22 cellular contexts compared by ENCODE assay signal in the genomic region with DNA sequence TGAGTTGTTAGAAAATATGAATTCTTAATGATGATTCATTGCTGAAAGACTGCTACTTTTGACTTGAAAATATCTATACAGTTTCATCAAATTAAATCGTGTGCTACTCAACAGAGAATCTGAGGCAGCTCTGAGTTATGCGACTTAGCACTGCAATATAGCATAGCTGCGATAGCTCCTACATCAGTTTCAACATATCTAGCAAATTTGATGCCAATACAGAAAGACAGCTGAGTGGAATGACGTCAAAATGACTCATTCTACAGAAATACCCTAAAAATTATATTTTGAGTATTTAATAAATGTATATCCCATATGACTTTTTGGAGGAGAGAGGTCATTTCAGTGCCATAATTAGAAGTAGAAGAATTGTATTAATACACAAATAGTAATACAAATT.
DNase-seq lines count a peak whose midpoint lies in the region; ATAC-seq and TF ChIP-seq lines count a peak whose summit lies in the region.
"Had no signal": no experiment of that assay in that cellular context is flagged by ENCODE, and none has a peak within 500 bp of the region (broad histone marks: within the 10 kb centered on the region; RNA-seq: fewer than 3 reads in every experiment).

No MANE protein-coding gene starts in this region.

- no peak overlapping the region for H3K27ac Mint-ChIP-seq in activated naive CD8-positive, alpha-beta T cell treated with anti-CD3 and anti-CD28 coated beads, Interleukin-2, amount 50 U/mL, for 24 hours
- H3K27ac Mint-ChIP-seq in stimulated activated naive B cell treated with anti-CD40 and anti-IgM and Interleukin-4, amounts not matched to agents 10 μg/mL and 1 μg/mL and 100 μg/mL, for 72 hours = no peak overlapping the region
- H3K27ac Mint-ChIP-seq: H9 had no signal

- TF ChIP-seq CTCF in SK-N-SH (IDR thresholded peaks at IDR 0.05) (no peak), neutrophil (IDR thresholded peaks at IDR 0.05) (no peak)

- no peaks in the 10 kb centered on the region for H3F3A ChIP-seq in SK-N-SH (replicated peaks; ENCODE audit: insufficient read depth)

- H3K4me3 Mint-ChIP-seq in activated naive CD8-positive, alpha-beta T cell treated with anti-CD3 and anti-CD28 coated beads, Interleukin-2, amount 50 U/mL, for 24 hours = peak overlapping the region; percentile 55
- no peak overlapping the region for H3K4me3 Mint-ChIP-seq in stimulated activated naive B cell treated with anti-CD40 and anti-IgM and Interleukin-4, amounts not matched to agents 10 μg/mL and 1 μg/mL and 100 μg/mL, for 72 hours
- H3K4me3 Mint-ChIP-seq: H9 had no signal

- no peaks in the 10 kb centered on the region for H3K79me2 ChIP-seq in SK-N-SH (ENCODE audit: insufficient read depth)

- no peaks in the 10 kb centered on the region for H3K4me1 ChIP-seq in SK-N-SH (ENCODE audit: control insufficient read depth in 1 of 2, insufficient read depth in 2 of 2, low read depth in 1 of 2, low read length in 1 of 2)
- peaks cover 54 to 69% of the 10 kb centered on the region in 2 experiments for H3K4me1 ChIP-seq in neutrophil (ENCODE audit: control insufficient read depth in 1 of 2, insufficient read depth in 1 of 2, low read depth in 1 of 2, low read length in 1 of 2)
- H3K4me1 ChIP-seq: A549, upper lobe of right lung had no signal

- POLR2A ChIA-PET in SK-N-SH (lab: Yijun Ruan, JAX) = no interaction called here

- peak; percentile 35; the same call in 1 of the 3 replicates for ATAC-seq in SK-N-SH treated with all-trans-retinoic acid at 6 μM for 48 hours
- no peak for ATAC-seq in activated naive CD8-positive, alpha-beta T cell treated with anti-CD3 and anti-CD28 coated beads, Interleukin-2, amount 50 U/mL, for 24 hours
- ATAC-seq in stimulated activated naive B cell treated with anti-CD40 and anti-IgM and Interleukin-4, amounts not matched to agents 10 μg/mL and 1 μg/mL and 100 μg/mL, for 72 hours (replicated peaks) = no peak
- ATAC-seq: A549, upper lobe of right lung had no signal

- no peak for TF ChIP-seq EP300 in SK-N-SH (IDR thresholded peaks at IDR 0.05; ENCODE audit: borderline replicate concordance in 1 of 2, low read depth in 1 of 2, low read length in 1 of 2)

- no peaks in the 10 kb centered on the region for H3K27me3 ChIP-seq in SK-N-SH (ENCODE audit: insufficient read depth)
- no peaks in the 10 kb centered on the region for H3K27me3 ChIP-seq in neutrophil
- H3K27me3 ChIP-seq: BLaER1 treated with 17β-estradiol and CSF1 and Interleukin-3, amounts not matched to agents 10 nM and 100 nM; upper lobe of right lung had no signal

- H3K4me3 ChIP-seq in SK-N-SH (ENCODE audit: low read depth in 2 of 2, low read length in 1 of 2) (no peak overlapping the region), neutrophil (ENCODE audit: low read depth in 1 of 2, low read length in 1 of 2) (no peak overlapping the region)
- H3K4me3 ChIP-seq: A549, coronary artery, PC-9, upper lobe of right lung had no signal

- no peaks in the 10 kb centered on the region for H3K9me2 ChIP-seq in SK-N-SH

- H2AFZ ChIP-seq in SK-N-SH (ENCODE audit: low read depth) = no peak overlapping the region
- H2AFZ ChIP-seq: PC-9 had no signal

- no peak for TF ChIP-seq RAD21 in SK-N-SH (IDR thresholded peaks at IDR 0.05; ENCODE audit: low read length)

- CTCF ChIA-PET in SK-N-SH (lab: Yijun Ruan, JAX) = interaction anchor here (1.0 to 2.3 kb wide), 5 partner anchors 29 to 167 kb away, joined by 3 to 7 read pairs (median 4); no protein-coding TSS in a partner anchor

- no peak overlapping the region for H3K4me2 ChIP-seq in SK-N-SH
- H3K4me2 ChIP-seq: A549, PC-9 had no signal

- DNase-seq in SK-N-SH (no peak), MV-4-11 (lab: John Stamatoyannopoulos, UW) (peak; percentile 67), 8988T (no peak)
- DNase-seq in activated naive CD8-positive, alpha-beta T cell treated with anti-CD3 and anti-CD28 coated beads, Interleukin-2, amount 50 U/mL, for 24 hours = no peak
- no peak for DNase-seq in stimulated activated CD4-positive, alpha-beta T cell treated with anti-CD3 and anti-CD28 coated beads, Interleukin-4, amount 100 ng/mL, for 4 hours
- no peak for DNase-seq in stimulated activated naive B cell treated with anti-CD40 and anti-IgM and Interleukin-4, amounts not matched to agents 10 μg/mL and 1 μg/mL and 100 μg/mL, for 72 hours
- DNase-seq: activated CD4-positive, alpha-beta T cell treated with anti-CD3 and anti-CD28 coated beads for 1 hour; activated CD8-positive, alpha-beta memory T cell treated with anti-CD3 and anti-CD28 coated beads, Interleukin-2, amount 50 U/mL, for 4 hours; activated naive CD4-positive, alpha-beta T cell treated with Interleukin-2 at 50 U/mL for 16 hours; foreskin melanocyte; H9; hypothalamus; NCI-H748 treated with DMSO at 0.1 percent for 48 hours; PC-9; SIG-M5; stimulated activated CD4-positive, alpha-beta T cell treated with anti-CD3 and anti-CD28 coated beads, Interleukin-2, amount 100 ng/mL, for 24 hours; upper lobe of right lung had no signal

- H3K27me3 Mint-ChIP-seq in activated naive CD8-positive, alpha-beta T cell treated with anti-CD3 and anti-CD28 coated beads, Interleukin-2, amount 50 U/mL, for 24 hours = no peaks in the 10 kb centered on the region
- no peaks in the 10 kb centered on the region for H3K27me3 Mint-ChIP-seq in stimulated activated naive B cell treated with anti-CD40 and anti-IgM and Interleukin-4, amounts not matched to agents 10 μg/mL and 1 μg/mL and 100 μg/mL, for 72 hours

- no peaks in the 10 kb centered on the region for H4K20me1 ChIP-seq in SK-N-SH (ENCODE audit: insufficient read depth)
- H4K20me1 ChIP-seq: BLaER1 treated with 17β-estradiol and CSF1 and Interleukin-3, amounts not matched to agents 10 nM and 100 nM had no signal

- no peaks in the 10 kb centered on the region for H3K9me3 Mint-ChIP-seq in activated naive CD8-positive, alpha-beta T cell treated with anti-CD3 and anti-CD28 coated beads, Interleukin-2, amount 50 U/mL, for 24 hours
- H3K9me3 Mint-ChIP-seq in stimulated activated naive B cell treated with anti-CD40 and anti-IgM and Interleukin-4, amounts not matched to agents 10 μg/mL and 1 μg/mL and 100 μg/mL, for 72 hours = no peaks in the 10 kb centered on the region
- H3K9me3 Mint-ChIP-seq: H9 had no signal

- H3K4me1 Mint-ChIP-seq in activated naive CD8-positive, alpha-beta T cell treated with anti-CD3 and anti-CD28 coated beads, Interleukin-2, amount 50 U/mL, for 24 hours = no peaks in the 10 kb centered on the region
- no peaks in the 10 kb centered on the region for H3K4me1 Mint-ChIP-seq in stimulated activated naive B cell treated with anti-CD40 and anti-IgM and Interleukin-4, amounts not matched to agents 10 μg/mL and 1 μg/mL and 100 μg/mL, for 72 hours

- H3K27ac ChIP-seq in SK-N-SH (ENCODE audit: low read depth in 2 of 2, low read length in 1 of 2) = no peak overlapping the region
- H3K27ac ChIP-seq in neutrophil = peak overlapping the region; percentile 65
- H3K27ac ChIP-seq: A549, coronary artery, PC-9, upper lobe of right lung had no signal

- no peak overlapping the region for H3K9ac ChIP-seq in SK-N-SH
- H3K9ac ChIP-seq: BLaER1 treated with 17β-estradiol and CSF1 and Interleukin-3, amounts not matched to agents 10 nM and 100 nM had no signal

- 57% methylated on average over 4 of the region's 4 CpGs for WGBS in SK-N-SH (ENCODE audit: low lambda C conversion rate)

- no peaks in the 10 kb centered on the region for H3K9me3 ChIP-seq in SK-N-SH
- H3K9me3 ChIP-seq in neutrophil = no peaks in the 10 kb centered on the region
- H3K9me3 ChIP-seq: A549; BLaER1 treated with 17β-estradiol and CSF1 and Interleukin-3, amounts not matched to agents 10 nM and 100 nM; upper lobe of right lung had no signal

- no peaks in the 10 kb centered on the region for H3K36me3 ChIP-seq in SK-N-SH (replicated peaks in 1 of 2; ENCODE audit: control insufficient read depth in 1 of 2, insufficient read depth in 2 of 2, low read length in 1 of 2)
- H3K36me3 ChIP-seq in neutrophil = no peaks in the 10 kb centered on the region
- H3K36me3 ChIP-seq: BLaER1 treated with 17β-estradiol and CSF1 and Interleukin-3, amounts not matched to agents 10 nM and 100 nM; upper lobe of right lung had no signal

- no peaks in the 10 kb centered on the region for H3K36me3 Mint-ChIP-seq in activated naive CD8-positive, alpha-beta T cell treated with anti-CD3 and anti-CD28 coated beads, Interleukin-2, amount 50 U/mL, for 24 hours (ENCODE audit: low read depth)
- H3K36me3 Mint-ChIP-seq in stimulated activated naive B cell treated with anti-CD40 and anti-IgM and Interleukin-4, amounts not matched to agents 10 μg/mL and 1 μg/mL and 100 μg/mL, for 72 hours = no peaks in the 10 kb centered on the region

TF ChIP-seq in SK-N-SH treated with all-trans-retinoic acid at 6 μM for 48 hours, 23 proteins besides CTCF, POLR2A, EP300 and RAD21:
- TF ChIP-seq GLIS3 (CRISPR knock-in tag; IDR thresholded peaks at IDR 0.05) = no peak
- no peak for TF ChIP-seq ZFP30 (CRISPR knock-in tag; IDR thresholded peaks at IDR 0.05)
- TF ChIP-seq TCF4 (CRISPR knock-in tag; IDR thresholded peaks at IDR 0.05; ENCODE audit: borderline replicate concordance) = no peak

TF ChIP-seq in SK-N-SH, 30 proteins besides CTCF, POLR2A, EP300 and RAD21 (continues in another document):
- TF ChIP-seq NRF1 (IDR thresholded peaks at IDR 0.05; ENCODE audit: low read depth, low read length) = no peak
- TF ChIP-seq CHD2 (IDR thresholded peaks at IDR 0.05; ENCODE audit: low read length, partially characterized antibody) = no peak
- TF ChIP-seq, protein P1, sequence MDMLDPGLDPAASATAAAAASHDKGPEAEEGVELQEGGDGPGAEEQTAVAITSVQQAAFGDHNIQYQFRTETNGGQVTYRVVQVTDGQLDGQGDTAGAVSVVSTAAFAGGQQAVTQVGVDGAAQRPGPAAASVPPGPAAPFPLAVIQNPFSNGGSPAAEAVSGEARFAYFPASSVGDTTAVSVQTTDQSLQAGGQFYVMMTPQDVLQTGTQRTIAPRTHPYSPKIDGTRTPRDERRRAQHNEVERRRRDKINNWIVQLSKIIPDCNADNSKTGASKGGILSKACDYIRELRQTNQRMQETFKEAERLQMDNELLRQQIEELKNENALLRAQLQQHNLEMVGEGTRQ (IDR thresholded peaks at IDR 0.05; ENCODE audit: borderline replicate concordance, low read depth, low read length) = no peak
